ENCODE assay signal across 6 cellular contexts in genomic region chr1:155174334-155175280, GRCh38. TPM values are rescaled to one million over a fixed set of nuclear protein-coding genes. Genes with fewer than 3 reads are reported as not detected.
DNase-seq lines count a peak whose midpoint lies in the region; ATAC-seq and FAIRE-seq lines count a peak whose summit lies in the region.

No MANE protein-coding gene starts in this region.

- no peak for FAIRE-seq in urothelium cell line (lab: Jason Lieb, UNC)

- DNase-seq in activated gamma-delta T cell treated with Interleukin-2 at 50 U/mL for 16 hours, result peak; percentile 44
- DNase-seq in activated gamma-delta T cell (lab: John Stamatoyannopoulos, UW), result no peak
- peak; percentile 49 for DNase-seq in activated T-cell treated with anti-CD3 and anti-CD28 coated beads, Interleukin-2, amount 50 U/mL, for 72 hours
- DNase-seq in immature natural killer cell, result peak in 2 of 3 donors; percentile 23 to 29
- DNase-seq in urothelium cell line (ENCODE audit: low spot score), result peak; percentile 61

- no peaks in the 10 kb centered on the region for H3K27me3 Mint-ChIP-seq in activated T-cell treated with anti-CD3 and anti-CD28 coated beads, Interleukin-2, amount 50 U/mL, for 72 hours (ENCODE audit: low read depth)
- H3K27me3 Mint-ChIP-seq in immature natural killer cell (ENCODE audit: low read depth in 3 of 3), result peaks cover 5 to 18% (median 17%) of the 10 kb centered on the region in 3 donors

- peak overlapping the region; percentile 98 to 99 for H3K4me3 Mint-ChIP-seq in activated T-cell treated with anti-CD3 and anti-CD28 coated beads, Interleukin-2, amount 50 U/mL, for 72 hours
- H3K4me3 Mint-ChIP-seq in immature natural killer cell, result peak overlapping the region; percentile 96 to 100 (median 99)

- ATAC-seq in activated T-cell treated with anti-CD3 and anti-CD28 coated beads, Interleukin-2, amount 50 U/mL, for 72 hours (replicated peaks in 1 of 2), result no peak
- ATAC-seq in GM21786 (IDR thresholded peaks at IDR 0.05; ENCODE audit: unreplicated experiment), result no peak

- H3K36me3 Mint-ChIP-seq in activated T-cell treated with anti-CD3 and anti-CD28 coated beads, Interleukin-2, amount 50 U/mL, for 72 hours (ENCODE audit: insufficient read depth in 2 of 2), result peaks cover 4 to 5% of the 10 kb centered on the region in 2 donors
- peaks cover under 1 to 2% (median under 1%) of the 10 kb centered on the region in 3 donors for H3K36me3 Mint-ChIP-seq in immature natural killer cell

- H3K27ac Mint-ChIP-seq in activated T-cell treated with anti-CD3 and anti-CD28 coated beads, Interleukin-2, amount 50 U/mL, for 72 hours, result peak overlapping the region; percentile 16
- H3K27ac Mint-ChIP-seq in immature natural killer cell, result peak overlapping the region in 5 of 6 donors; percentile 5 to 97 (median 64)

- no peaks in the 10 kb centered on the region for H3K9me3 Mint-ChIP-seq in activated T-cell treated with anti-CD3 and anti-CD28 coated beads, Interleukin-2, amount 50 U/mL, for 72 hours
- no peaks in the 10 kb centered on the region for H3K9me3 Mint-ChIP-seq in immature natural killer cell

- peaks cover 58% of the 10 kb centered on the region for H3K4me1 Mint-ChIP-seq in activated T-cell treated with anti-CD3 and anti-CD28 coated beads, Interleukin-2, amount 50 U/mL, for 72 hours (ENCODE audit: low read depth)
- peaks cover 43 to 46% of the 10 kb centered on the region in 2 donors for H3K4me1 Mint-ChIP-seq in immature natural killer cell

RNA-seq across cellular contexts. Expression of gene TRIM46, which starts 1.0 kb away (rescaled TPM):
- 1 to 10 TPM; 8.6 to 9.8 TPM for total RNA-seq in activated T-cell treated with anti-CD3 and anti-CD28 coated beads, Interleukin-2, amount 50 U/mL, for 72 hours
- under 1 TPM in 1 of 3 donors, not detected in 2; 0.43 TPM for polyA plus RNA-seq in immature natural killer cell

RNA-seq across cellular contexts. Expression of gene KRTCAP2, which starts 1.5 kb away (rescaled TPM):
- 100 to 1,000 TPM; 199 to 203 TPM for total RNA-seq in activated T-cell treated with anti-CD3 and anti-CD28 coated beads, Interleukin-2, amount 50 U/mL, for 72 hours
- polyA plus RNA-seq in immature natural killer cell, result 100 to 1,000 TPM; 396 to 465 (median 435) TPM

RNA-seq across cellular contexts. Expression of gene THBS3, which starts 33.1 kb away (rescaled TPM):
- total RNA-seq in activated T-cell treated with anti-CD3 and anti-CD28 coated beads, Interleukin-2, amount 50 U/mL, for 72 hours, result 10 to 100 TPM; 24.7 to 28.7 TPM
- 1 to 10 TPM in 2 of 3 donors, not detected in 1; 1.3 to 1.8 TPM for polyA plus RNA-seq in immature natural killer cell

RNA-seq across cellular contexts. Expression of gene MTX1, which starts 33.9 kb away (rescaled TPM):
- 10 to 100 TPM; 25.5 to 27.4 TPM for total RNA-seq in activated T-cell treated with anti-CD3 and anti-CD28 coated beads, Interleukin-2, amount 50 U/mL, for 72 hours
- 10 to 100 TPM; 51.1 to 62.6 (median 55.1) TPM for polyA plus RNA-seq in immature natural killer cell

RNA-seq across cellular contexts. Expression of gene DPM3, which starts 34.3 kb away (rescaled TPM):
- 10 to 100 TPM; 49.4 to 58.9 TPM for total RNA-seq in activated T-cell treated with anti-CD3 and anti-CD28 coated beads, Interleukin-2, amount 50 U/mL, for 72 hours
- 100 to 1,000 TPM; 103 to 274 (median 126) TPM for polyA plus RNA-seq in immature natural killer cell
